11 cellular contexts compared by ENCODE assay signal in genomic region chr11:72828081-72828567, GRCh38. TPM values are rescaled to one million over a fixed set of nuclear protein-coding genes. Genes with fewer than 3 reads are reported as not detected.
A peak's percentile ranks its signal among the peaks of the same experiment; 100 is the strongest.
DNase-seq lines count a peak whose midpoint lies in the region; TF ChIP-seq lines count a peak whose summit lies in the region.
"Had no signal": no experiment of that assay in that cellular context is flagged by ENCODE, and none has a peak within 500 bp of the region (broad histone marks: within the 10 kb centered on the region; RNA-seq: fewer than 3 reads in every experiment).

No MANE protein-coding gene starts in this region.

- H3K9ac ChIP-seq in GM23248: no peak overlapping the region

- peaks cover 5% of the 10 kb centered on the region for H3K36me3 Mint-ChIP-seq in activated naive CD8-positive, alpha-beta T cell treated with anti-CD3 and anti-CD28 coated beads for 36 hours

- H3K4me1 ChIP-seq in GM23248 (ENCODE audit: insufficient read depth): no peaks in the 10 kb centered on the region

- peak; percentile 42 for DNase-seq in AG10803 (ENCODE audit: low read depth)
- peak; percentile 29 for DNase-seq in GM23248
- DNase-seq in activated naive CD8-positive, alpha-beta T cell treated with anti-CD3 and anti-CD28 coated beads for 36 hours: no peak
- DNase-seq in myocyte (ENCODE audit: low read depth): peak; percentile 57
- no peak for DNase-seq in NCI-H526 treated with DMSO at 0.1 percent for 48 hours (lab: John Stamatoyannopoulos, UW)
- DNase-seq in DMS114 treated with DMSO at 0.1 percent for 48 hours (lab: John Stamatoyannopoulos, UW; ENCODE audit: unreplicated experiment): no peak
- no peak for DNase-seq in NCI-H345 (lab: John Stamatoyannopoulos, UW)
- no peak for DNase-seq in activated gamma-delta T cell treated with Interleukin-2 at 50 U/mL for 16 hours
- DNase-seq: DND-41; effector CD4-positive, alpha-beta T cell; mesendoderm had no signal

- H4K20me1 ChIP-seq in GM23248 (ENCODE audit: insufficient read depth): no peaks in the 10 kb centered on the region

- no peaks in the 10 kb centered on the region for H3K27me3 ChIP-seq in GM23248 (replicated peaks; ENCODE audit: insufficient read depth)

- no peak overlapping the region for H3K4me2 ChIP-seq in GM23248 (ENCODE audit: unreplicated experiment)

- H3K36me3 ChIP-seq in GM23248 (ENCODE audit: low read depth): no peaks in the 10 kb centered on the region

- 77 to 79% methylated on average over 11 of the region's 11 CpGs for WGBS in GM23248 (ENCODE audit: low coverage in 1 of 2, low lambda C conversion rate in 2 of 2, missing lambda C conversion rate in 2 of 2), 2 experiments

- no peak overlapping the region for H3K4me3 Mint-ChIP-seq in activated naive CD8-positive, alpha-beta T cell treated with anti-CD3 and anti-CD28 coated beads for 36 hours

- H3K9me3 ChIP-seq in GM23248 (ENCODE audit: low read depth): no peaks in the 10 kb centered on the region

- H3K9me2 ChIP-seq in GM23248 (ENCODE audit: insufficient read depth): no peaks in the 10 kb centered on the region

- TF ChIP-seq CTCF in AG10803 (conservative IDR thresholded peaks at IDR 0.05; ENCODE audit: low read length): no peak

- H3K27me3 Mint-ChIP-seq in activated naive CD8-positive, alpha-beta T cell treated with anti-CD3 and anti-CD28 coated beads for 36 hours: no peaks in the 10 kb centered on the region

- H3K9me3 Mint-ChIP-seq in activated naive CD8-positive, alpha-beta T cell treated with anti-CD3 and anti-CD28 coated beads for 36 hours: no peaks in the 10 kb centered on the region

- H3K4me3 ChIP-seq in AG10803 (ENCODE audit: low read length): no peak overlapping the region
- no peak overlapping the region for H3K4me3 ChIP-seq in GM23248

- peak overlapping the region; percentile 63 for H3K27ac Mint-ChIP-seq in activated naive CD8-positive, alpha-beta T cell treated with anti-CD3 and anti-CD28 coated beads for 36 hours

- H3F3A ChIP-seq in GM23248 (ENCODE audit: insufficient read depth): no peaks in the 10 kb centered on the region

- no peak overlapping the region for H3K27ac ChIP-seq in GM23248

- in situ Hi-C loops in GM23248 (cut with MboI): loop anchor here (25.0 kb wide), 1 partner anchor 459 kb away; no protein-coding TSS in a partner anchor

- no peaks in the 10 kb centered on the region for H3K79me2 ChIP-seq in GM23248 (ENCODE audit: insufficient read depth)

- no peak overlapping the region for H2AFZ ChIP-seq in GM23248

- H3K4me1 Mint-ChIP-seq in activated naive CD8-positive, alpha-beta T cell treated with anti-CD3 and anti-CD28 coated beads for 36 hours: peaks cover 2% of the 10 kb centered on the region

RNA-seq across cellular contexts. Expression of gene ATG16L2, which starts 13.9 kb away (rescaled TPM):
- total RNA-seq in GM23248 (2014; rRNA removed; shearing (Covaris generic)): 14.3 and 45.4 TPM in 2 replicates
- 9.7 and 12.3 TPM in 2 replicates for polyA plus RNA-seq in GM23248 (2016; fragmentation: Nextera tagmentation; extraction: Ambion mirVana)
- 10 to 100 TPM; 41.2 to 45.7 TPM for total RNA-seq in activated naive CD8-positive, alpha-beta T cell treated with anti-CD3 and anti-CD28 coated beads for 36 hours
- total RNA-seq in myocyte: 17.3 and 23.0 TPM in 2 replicates
- 10.3 TPM for polyA plus RNA-seq in myocyte (2012)

RNA-seq across cellular contexts. Expression of gene STARD10, which starts 34.3 kb away (rescaled TPM):
- total RNA-seq in GM23248 (2014; rRNA removed; shearing (Covaris generic)): 5.7 and 14.7 TPM in 2 replicates
- polyA plus RNA-seq in GM23248 (2016; fragmentation: Nextera tagmentation; extraction: Ambion mirVana): 6.6 and 8.7 TPM in 2 replicates
- total RNA-seq in activated naive CD8-positive, alpha-beta T cell treated with anti-CD3 and anti-CD28 coated beads for 36 hours: 1 to 10 TPM; 6.2 to 6.4 TPM
- total RNA-seq in myocyte: 19.0 TPM in 2 replicates
- polyA plus RNA-seq in myocyte (2012): 39.8 TPM

Comparison
In these comparisons a context has a peak if more than half of its experiments do, and no peak if none do; other contexts are left out.
1. DNase-seq: peak in AG10803 (single experiment), GM23248 (single experiment) and myocyte (single experiment); none in activated naive CD8-positive, alpha-beta T cell treated with anti-CD3 and anti-CD28 coated beads for 36 hours (single experiment), NCI-H526 treated with DMSO at 0.1 percent for 48 hours (single experiment), DMS114 treated with DMSO at 0.1 percent for 48 hours (single experiment), NCI-H345 (single experiment) and activated gamma-delta T cell treated with Interleukin-2 at 50 U/mL for 16 hours (single experiment).